In genomic region chr10:126455766-126456425, GRCh38 we compare ENCODE assay signal across 25 cellular contexts.
"Had no signal": no experiment of that assay in that cellular context is flagged by ENCODE, and none has a peak within 500 bp of the region (broad histone marks: within the 10 kb centered on the region; RNA-seq: fewer than 3 reads in every experiment).

No MANE protein-coding gene starts in this region.

- DNase-seq: activated B cell treated with CpG ODN at 0.5 μM for 24 hours; activated CD4-positive, alpha-beta T cell treated with anti-CD3 and anti-CD28 coated beads for 1 hour; activated CD4-positive, alpha-beta T cell treated with anti-CD3 and anti-CD28 coated beads, Interleukin-2, amount 10 ng/mL, durations not matched to agents 24 days and 14 days; activated CD4-positive, alpha-beta T cell treated with anti-CD3 and anti-CD28 coated beads, Interleukin-2, amount 50 U/mL, for 48 hours; activated CD8-positive, alpha-beta memory T cell treated with anti-CD3 and anti-CD28 coated beads, Interleukin-2, amount 10 ng/mL, durations not matched to agents 7 days and 5 days; activated gamma-delta T cell treated with Interleukin-2 at 50 U/mL for 16 hours; activated naive CD4-positive, alpha-beta T cell treated with anti-CD3 and anti-CD28 coated beads, Interleukin-2, amount 10 ng/mL, durations not matched to agents 7 days and 5 days; activated naive CD8-positive, alpha-beta T cell treated with anti-CD3 and anti-CD28 coated beads for 36 hours; activated T-cell treated with anti-CD3 and anti-CD28 coated beads, Interleukin-2, amount 50 U/mL, for 24 hours; central memory CD4-positive, alpha-beta T cell; KG1; NCI-H1048; NCI-H146; NCI-H187 treated with DMSO at 0.1 percent for 48 hours; NCI-H2081 treated with DMSO at 0.1 percent for 48 hours; NCI-H226; NCI-H510A; NCI-H526 treated with DMSO at 0.1 percent for 48 hours; NCI-H82; RPMI8226; T-cell; T-helper 2 cell; T1000 had no signal

- ATAC-seq: activated CD8-positive, alpha-beta memory T cell treated with anti-CD3 and anti-CD28 coated beads, Interleukin-2, amount 10 ng/mL, durations not matched to agents 7 days and 5 days; Right ventricle myocardium inferior; T-cell had no signal

- H3K4me3 ChIP-seq: SK-N-MC had no signal

- H3K27ac ChIP-seq: SK-N-MC had no signal
